Comparison of ENCODE assay signal across 22 cellular contexts in genomic region chr10:103770139-103770538, GRCh38.
DNase-seq lines count a peak whose midpoint lies in the region; ATAC-seq, FAIRE-seq and TF ChIP-seq lines count a peak whose summit lies in the region.
"Had no signal": no experiment of that assay in that cellular context is flagged by ENCODE, and none has a peak within 500 bp of the region (broad histone marks: within the 10 kb centered on the region; RNA-seq: fewer than 3 reads in every experiment).

No MANE protein-coding gene starts in this region.

- H3K9me2 ChIP-seq in hepatocyte (replicated peaks; ENCODE audit: insufficient read depth), result no peaks in the 10 kb centered on the region

- TF ChIP-seq POLR2A in GM12891 (IDR thresholded peaks at IDR 0.05; ENCODE audit: low read depth, low read length) (no peak), esophagus squamous epithelium (IDR thresholded peaks at IDR 0.05) (no peak)

- TF ChIP-seq CTCF in esophagus squamous epithelium (IDR thresholded peaks at IDR 0.05) (no peak), hepatocyte (IDR thresholded peaks at IDR 0.05; ENCODE audit: poor library complexity) (no peak)

- ATAC-seq in HG03457 (IDR thresholded peaks at IDR 0.05; ENCODE audit: unreplicated experiment) (no peak), GM21737 (IDR thresholded peaks at IDR 0.05; ENCODE audit: unreplicated experiment) (no peak)
- ATAC-seq: A549, GM12878 had no signal

- H3K4me1 ChIP-seq in BLaER1 (peaks cover 88% of the 10 kb centered on the region), esophagus squamous epithelium (peaks cover 33 to 87% (median 35%) of the 10 kb centered on the region in 3 donors), hepatocyte (ENCODE audit: insufficient read depth) (peaks cover 10% of the 10 kb centered on the region)

- 84 to 100% methylated on average over 1 to 2 of the region's 2 CpGs for WGBS in esophagus squamous epithelium, 2 donors
- WGBS in hepatocyte (ENCODE audit: low lambda C conversion rate, missing lambda C conversion rate), result 96% methylated on average over 2 of the region's 2 CpGs

- H3K27me3 ChIP-seq in BLaER1 (no peaks in the 10 kb centered on the region), esophagus squamous epithelium (no peaks in the 10 kb centered on the region), hepatocyte (no peaks in the 10 kb centered on the region)

- H4K20me1 ChIP-seq in BLaER1 (peaks cover 49% of the 10 kb centered on the region), hepatocyte (ENCODE audit: insufficient read depth, poor library complexity, severe bottlenecking) (no peaks in the 10 kb centered on the region)

- peaks cover 31% of the 10 kb centered on the region for H3K36me3 ChIP-seq in BLaER1
- peaks cover 0 to 18% (median 8%) of the 10 kb centered on the region in 3 donors for H3K36me3 ChIP-seq in esophagus squamous epithelium
- no peaks in the 10 kb centered on the region for H3K36me3 ChIP-seq in hepatocyte (replicated peaks; ENCODE audit: insufficient read depth, low read depth)
- H3K36me3 ChIP-seq: HAP-1 had no signal

- H3K9me3 ChIP-seq in BLaER1 (peaks cover 8% of the 10 kb centered on the region), esophagus squamous epithelium (no peaks in the 10 kb centered on the region), hepatocyte (ENCODE audit: low read depth) (no peaks in the 10 kb centered on the region)
- H3K9me3 ChIP-seq: HAP-1 had no signal

- H3K9ac ChIP-seq in BLaER1, result no peak overlapping the region

- FAIRE-seq in GM12891 (lab: Jason Lieb, UNC), result peak; percentile 20
- FAIRE-seq: A549, D721Med, GM12878, GM18507, H54 had no signal

- intact Hi-C loops in esophagus squamous epithelium (cut with DNase I), result no loop called here

- H3K4me2 ChIP-seq in BLaER1, result peak overlapping the region; percentile 86
- H3K4me2 ChIP-seq in hepatocyte, result no peak overlapping the region
- H3K4me2 ChIP-seq: A549 had no signal

- peaks cover 11% of the 10 kb centered on the region for H3K79me2 ChIP-seq in hepatocyte

- DNase-seq in GM12891 (ENCODE audit: insufficient read length, low spot score) (no peak), esophagus squamous epithelium (lab: John Stamatoyannopoulos, UW) (no peak), hepatocyte (ENCODE audit: low spot score) (no peak)
- DNase-seq: 8988T; ACHN; CD4-positive, alpha-beta T cell; CD8-positive, alpha-beta memory T cell; DMS 273 treated with DMSO at 0.1 percent for 48 hours; DMS79; EL; GDM1; GOT3; HFFc6 had no signal

- H3K4me3 ChIP-seq in BLaER1 (no peak overlapping the region), esophagus squamous epithelium (no peak overlapping the region), hepatocyte (no peak overlapping the region)
- H3K4me3 ChIP-seq: A549, GM12878, HAP-1 had no signal

- H3K27ac ChIP-seq in BLaER1 (no peak overlapping the region), esophagus squamous epithelium (peak overlapping the region in 3 of 4 donors; percentile 10 to 96 (median 73)), hepatocyte (no peak overlapping the region)
- H3K27ac ChIP-seq: A549 had no signal

- H2AFZ ChIP-seq in hepatocyte, result no peak overlapping the region

TF ChIP-seq in GM12891, 5 proteins besides CTCF, POLR2A, EP300 and RAD21:
- TF ChIP-seq SPI1 (IDR thresholded peaks at IDR 0.05; ENCODE audit: low read depth, low read length) (no peak), TAF1 (IDR thresholded peaks at IDR 0.05; ENCODE audit: low read depth, low read length) (no peak), PAX5 (IDR thresholded peaks at IDR 0.05; ENCODE audit: insufficient read depth, low read length, severe bottlenecking) (no peak), POU2F2 (IDR thresholded peaks at IDR 0.05; ENCODE audit: low read depth, low read length) (no peak), POLR2AphosphoS5 (IDR thresholded peaks at IDR 0.05; ENCODE audit: low read depth, low read length) (no peak)

Comparison
In these comparisons a context has a peak if more than half of its experiments do, and no peak if none do; other contexts are left out.
1. H3K27ac ChIP-seq: peak in esophagus squamous epithelium (3 of 4); none in BLaER1 (single experiment) and hepatocyte (single experiment).